ENCODE assay signal across 12 cellular contexts in the genomic region with DNA sequence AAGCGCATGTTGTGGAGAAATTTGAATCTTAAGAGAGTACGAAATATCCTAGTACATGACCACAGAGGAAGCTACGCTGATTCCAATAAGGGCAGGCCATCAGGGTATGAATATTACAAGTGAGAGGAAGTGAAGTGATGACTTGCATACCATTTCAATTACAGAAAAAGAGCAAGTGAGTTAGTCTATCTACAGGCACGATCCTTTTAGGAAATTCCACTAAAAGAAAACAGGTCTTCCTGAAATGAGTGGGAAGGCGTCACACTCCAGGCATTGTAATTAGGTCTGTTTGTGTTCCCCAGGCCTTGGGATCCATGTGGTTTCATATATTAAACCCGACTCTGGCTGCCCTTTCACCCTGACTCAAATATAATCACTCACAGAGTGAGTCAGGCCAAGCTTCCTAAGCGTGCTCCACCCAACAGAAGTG.
DNase-seq lines count a peak whose midpoint lies in the region; ATAC-seq and FAIRE-seq lines count a peak whose summit lies in the region.
"Had no signal": no experiment of that assay in that cellular context is flagged by ENCODE, and none has a peak within 500 bp of the region (broad histone marks: within the 10 kb centered on the region; RNA-seq: fewer than 3 reads in every experiment).

No MANE protein-coding gene starts in this region.

- H3K9ac ChIP-seq in trophoblast cell (ENCODE audit: low read length), result no peak overlapping the region

- no peak overlapping the region for H3K4me3 ChIP-seq in trophoblast cell (ENCODE audit: low read depth, low read length)
- H3K4me3 ChIP-seq: tibial nerve had no signal

- H3K4me2 ChIP-seq in trophoblast cell (ENCODE audit: low read length), result no peak overlapping the region

- H3K36me3 ChIP-seq in trophoblast cell (ENCODE audit: control insufficient read depth in 1 of 2, insufficient read depth in 2 of 2, low read length in 2 of 2), result no peaks in the 10 kb centered on the region
- H3K36me3 ChIP-seq: tibial nerve had no signal

- no CpG with 5 or more reads among the region's 7 CpGs for WGBS in trophoblast cell (ENCODE audit: extremely low coverage, insufficient coverage, insufficient read length)

- no peak overlapping the region for H3K23ac ChIP-seq in trophoblast cell (ENCODE audit: low read length)

- no peak overlapping the region for H3K14ac ChIP-seq in trophoblast cell (ENCODE audit: low read length)

- no peak overlapping the region for H4K8ac ChIP-seq in trophoblast cell (ENCODE audit: low read depth, low read length)

- peak overlapping the region; percentile 14 for H3K27ac ChIP-seq in trophoblast cell (ENCODE audit: low read depth, low read length)
- H3K27ac ChIP-seq: tibial nerve had no signal

- H3K79me2 ChIP-seq in trophoblast cell (ENCODE audit: control insufficient read depth, insufficient read depth, low read length, poor library complexity), result no peaks in the 10 kb centered on the region

- H3K79me1 ChIP-seq in trophoblast cell (ENCODE audit: low read length), result peaks cover 1% of the 10 kb centered on the region

- H3K4ac ChIP-seq in trophoblast cell (ENCODE audit: low read depth, low read length), result no peak overlapping the region

- no peak overlapping the region for H2AFZ ChIP-seq in trophoblast cell (ENCODE audit: insufficient read depth, low read length, poor library complexity)

- H2AK5ac ChIP-seq in trophoblast cell (ENCODE audit: low read length), result no peak overlapping the region

- no peaks in the 10 kb centered on the region for H3K27me3 ChIP-seq in trophoblast cell (ENCODE audit: insufficient read depth, low read length)
- H3K27me3 ChIP-seq: tibial nerve had no signal

- H4K12ac ChIP-seq in trophoblast cell (ENCODE audit: low read depth, low read length), result no peak overlapping the region

- peak; percentile 54 for ATAC-seq in esophagus mucosa

- no peaks in the 10 kb centered on the region for H3K9me3 ChIP-seq in trophoblast cell (ENCODE audit: insufficient read depth, low read depth, low read length)
- H3K9me3 ChIP-seq: tibial nerve had no signal

- peak; percentile 75 for FAIRE-seq in RCC 7860 (lab: Jason Lieb, UNC)

- no peak overlapping the region for H2BK120ac ChIP-seq in trophoblast cell (ENCODE audit: insufficient read depth, low read length, poor library complexity)

- H2BK5ac ChIP-seq in trophoblast cell (ENCODE audit: low read depth, low read length, poor library complexity), result no peak overlapping the region

- no peak overlapping the region for H2BK12ac ChIP-seq in trophoblast cell (ENCODE audit: low read length)

- no peak overlapping the region for H3K18ac ChIP-seq in trophoblast cell (ENCODE audit: low read length)

- peaks cover 0 to 2% of the 10 kb centered on the region in 2 experiments for H3K4me1 ChIP-seq in trophoblast cell (ENCODE audit: control insufficient read depth in 1 of 2, insufficient read depth in 2 of 2, low read length in 2 of 2)

- H4K91ac ChIP-seq in trophoblast cell (ENCODE audit: low read depth, low read length), result no peak overlapping the region

- DNase-seq in EL (peak; percentile 94), RCC 7860 (ENCODE audit: low spot score) (peak; percentile 57), trophoblast cell (peak; percentile 45 to 46), NCI-H1694 treated with DMSO at 0.1 percent for 48 hours (lab: John Stamatoyannopoulos, UW) (no peak), NCI-H345 (lab: John Stamatoyannopoulos, UW) (no peak), NCI-H510A (lab: John Stamatoyannopoulos, UW) (no peak)
- no peak for DNase-seq in activated CD4-positive, CD25-positive, alpha-beta regulatory T cell treated with anti-CD3 and anti-CD28 coated beads, Interleukin-2, amount 50 U/mL, for 72 hours
- DNase-seq: activated B cell treated with CpG ODN at 0.5 μM for 24 hours; activated naive CD4-positive, alpha-beta T cell treated with anti-CD3 and anti-CD28 coated beads for 36 hours; stimulated activated CD4-positive, alpha-beta T cell treated with anti-CD3 and anti-CD28 coated beads, Interleukin-2, amount 100 ng/mL, for 48 hours had no signal

Comparison
In these comparisons a context has a peak if more than half of its experiments do, and no peak if none do; other contexts are left out.
1. DNase-seq: peak in EL (single experiment), RCC 7860 (single experiment) and trophoblast cell (2 of 2); none in NCI-H1694 treated with DMSO at 0.1 percent for 48 hours (single experiment), NCI-H345 (single experiment), NCI-H510A (single experiment) and activated CD4-positive, CD25-positive, alpha-beta regulatory T cell treated with anti-CD3 and anti-CD28 coated beads, Interleukin-2, amount 50 U/mL, for 72 hours (single experiment).